Comparison of ENCODE assay signal across 23 cellular contexts in genomic region chr14:61618448-61618847, GRCh38.
"Had no signal": no experiment of that assay in that cellular context is flagged by ENCODE, and none has a peak within 500 bp of the region (broad histone marks: within the 10 kb centered on the region; RNA-seq: fewer than 3 reads in every experiment).

No MANE protein-coding gene starts in this region.

- FAIRE-seq: colon, endothelial cell of umbilical vein had no signal

- H3K4me1 Mint-ChIP-seq: central memory CD8-positive, alpha-beta T cell had no signal

- H3K36me3 ChIP-seq: breast epithelium, gastrocnemius medialis, ovary, prostate gland, transverse colon, uterus had no signal

- H3K27ac ChIP-seq: breast epithelium, gastrocnemius medialis, ovary, prostate gland, transverse colon, uterus had no signal

- ATAC-seq: esophagus mucosa; gastrocnemius medialis; left cardiac atrium; naive thymus-derived CD4-positive, alpha-beta T cell had no signal

- H3K9me3 ChIP-seq: breast epithelium, gastrocnemius medialis, ovary, prostate gland, transverse colon, uterus had no signal

- H3K4me1 ChIP-seq: breast epithelium, prostate gland, uterus had no signal

- H3K36me3 Mint-ChIP-seq: activated naive CD4-positive, alpha-beta T cell treated with anti-CD3 and anti-CD28 coated beads, Interleukin-2, amount 10 ng/mL, durations not matched to agents 7 days and 5 days had no signal

- H3K4me3 Mint-ChIP-seq: activated B cell treated with CpG ODN at 0.5 μM for 24 hours; activated naive CD4-positive, alpha-beta T cell treated with anti-CD3 and anti-CD28 coated beads, Interleukin-2, amount 10 ng/mL, durations not matched to agents 7 days and 5 days; central memory CD8-positive, alpha-beta T cell; naive thymus-derived CD4-positive, alpha-beta T cell had no signal

- DNase-seq: activated B cell treated with CpG ODN at 0.5 μM for 24 hours; activated CD4-positive, alpha-beta T cell treated with anti-CD3 and anti-CD28 coated beads for 4 hours; activated CD4-positive, alpha-beta T cell treated with anti-CD3 and anti-CD28 coated beads, Interleukin-2, amount 50 U/mL, for 48 hours; activated naive CD4-positive, alpha-beta T cell treated with anti-CD3 and anti-CD28 coated beads, Interleukin-2, amount 10 ng/mL, durations not matched to agents 7 days and 5 days; amniotic stem cell; effector memory CD4-positive, alpha-beta T cell; gastrocnemius medialis; head of caudate nucleus; islet precursor cell; left cardiac atrium; naive thymus-derived CD4-positive, alpha-beta T cell; ovary; stimulated activated CD4-positive, alpha-beta T cell treated with anti-CD3 and anti-CD28 coated beads, Interleukin-12 subunit alpha, Interleukin-12 subunit beta, amount 100 ng/mL, for 4 hours; stimulated activated CD4-positive, alpha-beta T cell treated with anti-CD3 and anti-CD28 coated beads, Interleukin-4, amount 100 ng/mL, for 4 hours; T1000; transverse colon; uterus had no signal

- H3K9me3 Mint-ChIP-seq: activated B cell treated with CpG ODN at 0.5 μM for 24 hours; central memory CD8-positive, alpha-beta T cell had no signal

- H3K4me3 ChIP-seq: breast epithelium, gastrocnemius medialis, ovary, prostate gland, transverse colon, uterus had no signal

- H3K27me3 Mint-ChIP-seq: activated B cell treated with CpG ODN at 0.5 μM for 24 hours; activated naive CD4-positive, alpha-beta T cell treated with anti-CD3 and anti-CD28 coated beads, Interleukin-2, amount 10 ng/mL, durations not matched to agents 7 days and 5 days; central memory CD8-positive, alpha-beta T cell had no signal

- H3K27me3 ChIP-seq: breast epithelium, gastrocnemius medialis, ovary, transverse colon, uterus had no signal

- H3K27ac Mint-ChIP-seq: activated B cell treated with CpG ODN at 0.5 μM for 24 hours; activated naive CD4-positive, alpha-beta T cell treated with anti-CD3 and anti-CD28 coated beads, Interleukin-2, amount 10 ng/mL, durations not matched to agents 7 days and 5 days had no signal
